Comparison of ENCODE assay signal across 7 cellular contexts in the genomic region with DNA sequence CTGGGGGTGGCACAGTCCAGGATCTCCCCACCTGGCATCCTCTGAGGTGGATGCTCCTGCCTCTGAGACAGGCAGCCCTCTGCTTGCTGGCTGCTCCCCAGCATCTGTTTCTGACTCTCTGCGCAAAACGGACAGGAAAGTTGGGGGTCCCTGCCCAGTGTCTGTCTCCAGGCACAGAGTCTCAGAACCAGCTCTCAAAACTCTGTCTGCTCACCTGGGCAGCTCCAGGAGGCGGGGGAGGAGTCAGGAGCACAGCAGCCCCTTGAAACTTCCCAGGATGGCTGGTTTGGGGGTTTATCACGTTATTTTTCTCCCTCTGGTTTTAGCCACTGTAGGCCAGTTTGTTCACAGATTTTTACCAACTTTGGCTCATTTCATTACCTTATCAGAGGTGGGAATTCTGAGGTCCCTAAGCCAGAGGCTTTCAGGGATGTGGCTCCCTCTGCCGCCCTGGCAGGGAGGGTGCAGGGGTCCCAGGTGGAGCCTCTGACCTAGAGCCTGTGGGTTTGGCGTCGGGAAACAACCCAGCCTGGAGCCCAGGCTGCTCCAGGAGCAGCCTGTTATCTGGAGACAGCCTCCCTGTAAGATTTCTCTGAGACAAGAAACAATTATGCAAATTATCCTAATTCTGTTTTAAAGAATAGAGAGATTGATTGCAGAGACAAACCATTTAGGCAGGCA.
A peak's percentile ranks its signal among the peaks of the same experiment; 100 is the strongest.
DNase-seq lines count a peak whose midpoint lies in the region; FAIRE-seq and TF ChIP-seq lines count a peak whose summit lies in the region.
"Not testable (repeated sequence)": the region's sequence is repeated elsewhere in the genome, so short reads cannot be mapped to it uniquely, and the experiment has no call there.

No MANE protein-coding gene starts in this region.

- WGBS in endodermal cell (ENCODE audit: insufficient coverage in 1 of 2, insufficient read length in 1 of 2), 2 experiments: 66% methylated on average over 6 of the region's 7 CpGs; no CpG with 5 or more reads in 1 of the 2 experiments

- H3K27ac Mint-ChIP-seq in endodermal cell; osteocyte (ENCODE audit: unreplicated experiment): not testable (repeated sequence)

- TF ChIP-seq CTCF in HFF-Myc (IDR thresholded peaks at IDR 0.05; ENCODE audit: low read depth, low read length, missing control alignments): peak; percentile 11
- TF ChIP-seq CTCF in endodermal cell (conservative IDR thresholded peaks at IDR 0.05): peak; percentile 79
- not testable (repeated sequence) for TF ChIP-seq CTCF in kidney (IDR thresholded peaks at IDR 0.05; ENCODE audit: borderline replicate concordance, extremely low read depth, insufficient read depth)
- peak; percentile 20 for TF ChIP-seq CTCF in osteocyte (IDR thresholded peaks at IDR 0.05)

- H3K9ac ChIP-seq in endodermal cell (ENCODE audit: extremely low read depth, low read length, poor library complexity, severe bottlenecking); kidney (ENCODE audit: low read length in 2 of 2): not testable (repeated sequence)

- not testable (repeated sequence) for FAIRE-seq in kidney (lab: Jason Lieb, UNC)

- H3K4me3 Mint-ChIP-seq in endodermal cell; osteocyte (ENCODE audit: unreplicated experiment): not testable (repeated sequence)

- H3K27ac ChIP-seq in endodermal cell (ENCODE audit: low read depth, low read length); kidney (ENCODE audit: low read depth in 2 of 2, low read length in 2 of 2): not testable (repeated sequence)

- peaks cover 16% of the 10 kb centered on the region for H3K4me1 Mint-ChIP-seq in endodermal cell
- not testable (repeated sequence) for H3K4me1 Mint-ChIP-seq in osteocyte (ENCODE audit: unreplicated experiment)

- intact Hi-C loops in kidney (cut with DNase I): not testable (repeated sequence)

- H3K27me3 ChIP-seq in endodermal cell (ENCODE audit: control insufficient read depth, insufficient read depth, low read length, poor library complexity, severe bottlenecking): not testable (repeated sequence)

- not testable (repeated sequence) for H3K36me3 ChIP-seq in endodermal cell (ENCODE audit: control insufficient read depth, insufficient read depth, low read length); kidney (ENCODE audit: control insufficient read depth in 1 of 2, insufficient read depth in 2 of 2, low read length in 2 of 2)

- not testable (repeated sequence) for H3K9me3 ChIP-seq in endodermal cell (ENCODE audit: control insufficient read depth, low read length); kidney (ENCODE audit: control insufficient read depth in 1 of 2, low read length in 2 of 2)

- H3K27me3 Mint-ChIP-seq in endodermal cell (ENCODE audit: insufficient read depth) (peaks cover 18% of the 10 kb centered on the region), osteocyte (ENCODE audit: unreplicated experiment) (peaks cover 12% of the 10 kb centered on the region)

- H3K4me3 ChIP-seq in HFF-Myc (replicated peaks; ENCODE audit: low read depth, low read length); endodermal cell (ENCODE audit: low read length); kidney (ENCODE audit: low read length in 2 of 2): not testable (repeated sequence)

- not testable (repeated sequence) for H3K4me1 ChIP-seq in endodermal cell (ENCODE audit: control insufficient read depth, insufficient read depth, low read length); kidney (ENCODE audit: control insufficient read depth in 1 of 2, insufficient read depth in 1 of 2, low read depth in 1 of 2, low read length in 2 of 2)

- not testable (repeated sequence) for H3K9me3 Mint-ChIP-seq in endodermal cell; osteocyte (ENCODE audit: unreplicated experiment)

- peak; percentile 64 for DNase-seq in DMS 273 (lab: John Stamatoyannopoulos, UW; ENCODE audit: unreplicated experiment)
- DNase-seq in HFF-Myc (ENCODE audit: extremely low read depth, low read depth): not testable (repeated sequence)
- DNase-seq in NCI-H526 (lab: John Stamatoyannopoulos, UW): peak; percentile 19 to 63
- peak; percentile 17 for DNase-seq in SK-N-DZ (ENCODE audit: low spot score)
- peak; percentile 90 for DNase-seq in endodermal cell
- peak; percentile 19 for DNase-seq in kidney
- DNase-seq in osteocyte (ENCODE audit: extremely low spot score, unreplicated experiment): peak; percentile 75

- not testable (repeated sequence) for H3K36me3 Mint-ChIP-seq in endodermal cell (ENCODE audit: low read depth); osteocyte (ENCODE audit: unreplicated experiment)
